16 cellular contexts compared by ENCODE assay signal in genomic region chr1:40984066-40984465, GRCh38. TPM values are rescaled to one million over a fixed set of nuclear protein-coding genes. Genes with fewer than 3 reads are reported as not detected.
DNase-seq lines count a peak whose midpoint lies in the region; ATAC-seq and TF ChIP-seq lines count a peak whose summit lies in the region.
"Had no signal": no experiment of that assay in that cellular context is flagged by ENCODE, and none has a peak within 500 bp of the region (broad histone marks: within the 10 kb centered on the region; RNA-seq: fewer than 3 reads in every experiment).

No MANE protein-coding gene starts in this region.

- H3K4me1 ChIP-seq in sigmoid colon: peaks cover 0 to 88% (median 79%) of the 10 kb centered on the region in 4 donors
- peaks cover 19% of the 10 kb centered on the region for H3K4me1 ChIP-seq in OCI-LY7 (ENCODE audit: insufficient read depth, low read length, poor library complexity, severe bottlenecking)

- H3K9me3 ChIP-seq in sigmoid colon: no peaks in the 10 kb centered on the region
- no peaks in the 10 kb centered on the region for H3K9me3 ChIP-seq in OCI-LY7 (ENCODE audit: low read length)
- H3K9me3 ChIP-seq: breast epithelium, Caco-2, lower lobe of right lung had no signal

- peaks cover 36% of the 10 kb centered on the region for H4K20me1 ChIP-seq in OCI-LY7 (ENCODE audit: insufficient read depth, low read length)

- 88 to 92% methylated on average over 2 of the region's 2 CpGs for WGBS in sigmoid colon, 2 donors

- POLR2A ChIA-PET in activated CD8-positive, alpha-beta T cell treated with anti-CD3 and anti-CD28 coated beads for 36 hours (lab: Charles Lee): interaction anchor here (0.6 to 7.4 kb wide), 5 partner anchors 11 to 357 kb away, joined by 3 to 67 read pairs (median 5); no protein-coding TSS in a partner anchor
- POLR2A ChIA-PET in activated CD8-positive, alpha-beta T cell treated with anti-CD3 and anti-CD28 coated beads, Interleukin-2, amount 10 ng/mL, durations not matched to agents 7 days and 5 days (lab: Charles Lee): interaction anchor here (1.0 kb wide), 1 partner anchor 19 kb away, joined by 5 read pairs; no protein-coding TSS in a partner anchor
- POLR2A ChIA-PET in activated CD4-positive, alpha-beta memory T cell treated with anti-CD3 and anti-CD28 coated beads, Interleukin-2, amount 10 ng/mL, durations not matched to agents 7 days and 5 days (lab: Charles Lee): interaction anchor here (1.7 to 2.4 kb wide), 2 partner anchors 11 to 19 kb away, joined by 8 to 10 read pairs; no protein-coding TSS in a partner anchor
- POLR2A ChIA-PET in OCI-LY7 (lab: Charles Lee): interaction anchor here (0.6 to 1.2 kb wide), 5 partner anchors 11 to 945 kb away, joined by 3 read pairs; no protein-coding TSS in a partner anchor

- H3K36me3 ChIP-seq in sigmoid colon: peaks cover 0 to 39% (median 25%) of the 10 kb centered on the region in 4 donors
- peaks cover 89% of the 10 kb centered on the region for H3K36me3 ChIP-seq in OCI-LY7 (ENCODE audit: insufficient read depth, low read length)
- H3K36me3 ChIP-seq: breast epithelium had no signal

- no peak for DNase-seq in activated CD8-positive, alpha-beta T cell treated with anti-CD3 and anti-CD28 coated beads for 36 hours
- no peak for DNase-seq in activated CD8-positive, alpha-beta T cell treated with anti-CD3 and anti-CD28 coated beads, Interleukin-2, amount 10 ng/mL, durations not matched to agents 7 days and 5 days
- DNase-seq in activated CD4-positive, alpha-beta memory T cell treated with anti-CD3 and anti-CD28 coated beads, Interleukin-2, amount 10 ng/mL, durations not matched to agents 7 days and 5 days: no peak
- DNase-seq in epithelial cell of prostate (ENCODE audit: low read depth, low spot score) (no peak), sigmoid colon (no peak), AML-193 (lab: John Stamatoyannopoulos, UW) (no peak), OCI-LY7 (ENCODE audit: low spot score) (no peak), inferior parietal cortex (ENCODE audit: extremely low spot score) (no peak)
- DNase-seq: Caco-2, HCEC 1CT, Kasumi-1, lower lobe of right lung, NCI-H2029, NCI-H748 treated with DMSO at 0.1 percent for 48 hours had no signal

- no peak for TF ChIP-seq CTCF in activated CD8-positive, alpha-beta T cell treated with anti-CD3 and anti-CD28 coated beads for 36 hours (IDR thresholded peaks at IDR 0.05)
- TF ChIP-seq CTCF in sigmoid colon (IDR thresholded peaks at IDR 0.05) (no peak), OCI-LY7 (conservative IDR thresholded peaks at IDR 0.05; ENCODE audit: low read length) (no peak)

- ATAC-seq in activated CD8-positive, alpha-beta T cell treated with anti-CD3 and anti-CD28 coated beads for 36 hours: no peak
- no peak for ATAC-seq in activated CD8-positive, alpha-beta T cell treated with anti-CD3 and anti-CD28 coated beads, Interleukin-2, amount 10 ng/mL, durations not matched to agents 7 days and 5 days
- ATAC-seq: lower lobe of right lung, Right ventricle myocardium inferior had no signal

- H3K27me3 ChIP-seq in sigmoid colon: no peaks in the 10 kb centered on the region
- H3K27me3 ChIP-seq: breast epithelium had no signal

- peak overlapping the region; percentile 83 for H3K27ac Mint-ChIP-seq in activated CD8-positive, alpha-beta T cell treated with anti-CD3 and anti-CD28 coated beads for 36 hours
- H3K27ac Mint-ChIP-seq in activated CD8-positive, alpha-beta T cell treated with anti-CD3 and anti-CD28 coated beads, Interleukin-2, amount 10 ng/mL, durations not matched to agents 7 days and 5 days: no peak overlapping the region
- H3K27ac Mint-ChIP-seq in activated CD4-positive, alpha-beta memory T cell treated with anti-CD3 and anti-CD28 coated beads, Interleukin-2, amount 10 ng/mL, durations not matched to agents 7 days and 5 days: peak overlapping the region; percentile 7

- BruUV-seq in OCI-LY7 (replicated peaks; lab: Mats Ljungman, UMichigan): no TSS peak

- no peak for TF ChIP-seq POLR2A in sigmoid colon (IDR thresholded peaks at IDR 0.05)

- H3K27me3 Mint-ChIP-seq in activated CD8-positive, alpha-beta T cell treated with anti-CD3 and anti-CD28 coated beads for 36 hours: no peaks in the 10 kb centered on the region
- H3K27me3 Mint-ChIP-seq in activated CD8-positive, alpha-beta T cell treated with anti-CD3 and anti-CD28 coated beads, Interleukin-2, amount 10 ng/mL, durations not matched to agents 7 days and 5 days (ENCODE audit: low read depth): no peaks in the 10 kb centered on the region
- no peaks in the 10 kb centered on the region for H3K27me3 Mint-ChIP-seq in activated CD4-positive, alpha-beta memory T cell treated with anti-CD3 and anti-CD28 coated beads, Interleukin-2, amount 10 ng/mL, durations not matched to agents 7 days and 5 days

- H3K36me3 Mint-ChIP-seq in activated CD8-positive, alpha-beta T cell treated with anti-CD3 and anti-CD28 coated beads for 36 hours (ENCODE audit: low read depth): peaks cover 85% of the 10 kb centered on the region
- peaks cover 72% of the 10 kb centered on the region for H3K36me3 Mint-ChIP-seq in activated CD8-positive, alpha-beta T cell treated with anti-CD3 and anti-CD28 coated beads, Interleukin-2, amount 10 ng/mL, durations not matched to agents 7 days and 5 days (ENCODE audit: low read depth)
- H3K36me3 Mint-ChIP-seq in activated CD4-positive, alpha-beta memory T cell treated with anti-CD3 and anti-CD28 coated beads, Interleukin-2, amount 10 ng/mL, durations not matched to agents 7 days and 5 days (ENCODE audit: low read depth): peaks cover 75% of the 10 kb centered on the region

- H3K27ac ChIP-seq in epithelial cell of prostate (peak overlapping the region; percentile 50), sigmoid colon (peak overlapping the region; percentile 29 to 98 (median 96)), OCI-LY7 (ENCODE audit: low read depth, low read length, poor library complexity, severe bottlenecking) (no peak overlapping the region)
- H3K27ac ChIP-seq: breast epithelium, lower lobe of right lung had no signal

- TF ChIP-seq EP300 in sigmoid colon (IDR thresholded peaks at IDR 0.05): no peak

- H3K4me3 ChIP-seq in sigmoid colon: no peak overlapping the region
- no peak overlapping the region for H3K4me3 ChIP-seq in OCI-LY7 (ENCODE audit: low read depth, low read length, poor library complexity, severe bottlenecking)
- H3K4me3 ChIP-seq: breast epithelium, lower lobe of right lung had no signal

- peak overlapping the region; percentile 26 for H3K4me3 Mint-ChIP-seq in activated CD8-positive, alpha-beta T cell treated with anti-CD3 and anti-CD28 coated beads for 36 hours
- H3K4me3 Mint-ChIP-seq in activated CD8-positive, alpha-beta T cell treated with anti-CD3 and anti-CD28 coated beads, Interleukin-2, amount 10 ng/mL, durations not matched to agents 7 days and 5 days: no peak overlapping the region
- no peak overlapping the region for H3K4me3 Mint-ChIP-seq in activated CD4-positive, alpha-beta memory T cell treated with anti-CD3 and anti-CD28 coated beads, Interleukin-2, amount 10 ng/mL, durations not matched to agents 7 days and 5 days

- intact Hi-C loops in activated CD8-positive, alpha-beta T cell treated with anti-CD3 and anti-CD28 coated beads for 36 hours (cut with micrococcal nuclease): no loop called here
- intact Hi-C loops in sigmoid colon (cut with DNase I): loop anchor here (10.0 kb wide), 1 partner anchor 121 kb away; no protein-coding TSS in a partner anchor
- intact Hi-C loops in OCI-LY7 (cut with micrococcal nuclease; ENCODE audit: unreplicated experiment): no loop called here

- H3K9me3 Mint-ChIP-seq in activated CD8-positive, alpha-beta T cell treated with anti-CD3 and anti-CD28 coated beads for 36 hours: no peaks in the 10 kb centered on the region
- no peaks in the 10 kb centered on the region for H3K9me3 Mint-ChIP-seq in activated CD8-positive, alpha-beta T cell treated with anti-CD3 and anti-CD28 coated beads, Interleukin-2, amount 10 ng/mL, durations not matched to agents 7 days and 5 days (ENCODE audit: insufficient read depth)
- H3K9me3 Mint-ChIP-seq in activated CD4-positive, alpha-beta memory T cell treated with anti-CD3 and anti-CD28 coated beads, Interleukin-2, amount 10 ng/mL, durations not matched to agents 7 days and 5 days: no peaks in the 10 kb centered on the region

- H3K79me2 ChIP-seq in OCI-LY7 (ENCODE audit: insufficient read depth, low read depth, low read length): peaks cover 53% of the 10 kb centered on the region

- no peaks in the 10 kb centered on the region for H3K9me2 ChIP-seq in OCI-LY7 (ENCODE audit: insufficient read depth, low read length)

- CTCF ChIA-PET in activated CD8-positive, alpha-beta T cell treated with anti-CD3 and anti-CD28 coated beads for 36 hours (lab: Charles Lee): interaction anchor here (2.0 kb wide), 1 partner anchor 19 kb away, joined by 8 read pairs; no protein-coding TSS in a partner anchor
- CTCF ChIA-PET in activated CD8-positive, alpha-beta T cell treated with anti-CD3 and anti-CD28 coated beads, Interleukin-2, amount 10 ng/mL, durations not matched to agents 7 days and 5 days (lab: Charles Lee): interaction anchor here (1.1 to 1.4 kb wide), 2 partner anchors 31 to 36 kb away, joined by 3 to 6 read pairs; no protein-coding TSS in a partner anchor
- CTCF ChIA-PET in activated CD4-positive, alpha-beta memory T cell treated with anti-CD3 and anti-CD28 coated beads, Interleukin-2, amount 10 ng/mL, durations not matched to agents 7 days and 5 days (lab: Charles Lee): interaction anchor here (1.0 to 2.4 kb wide), 2 partner anchors 11 to 20 kb away, joined by 4 to 7 read pairs; no protein-coding TSS in a partner anchor
- CTCF ChIA-PET in OCI-LY7 (lab: Charles Lee; ENCODE audit: unreplicated experiment): no interaction called here

- no peak overlapping the region for H2AFZ ChIP-seq in OCI-LY7 (ENCODE audit: low read length)

- H3K4me1 Mint-ChIP-seq in activated CD8-positive, alpha-beta T cell treated with anti-CD3 and anti-CD28 coated beads for 36 hours (ENCODE audit: low read depth): peaks cover 55% of the 10 kb centered on the region
- H3K4me1 Mint-ChIP-seq in activated CD8-positive, alpha-beta T cell treated with anti-CD3 and anti-CD28 coated beads, Interleukin-2, amount 10 ng/mL, durations not matched to agents 7 days and 5 days (ENCODE audit: low read depth): peaks cover 39% of the 10 kb centered on the region
- H3K4me1 Mint-ChIP-seq in activated CD4-positive, alpha-beta memory T cell treated with anti-CD3 and anti-CD28 coated beads, Interleukin-2, amount 10 ng/mL, durations not matched to agents 7 days and 5 days: peaks cover 44% of the 10 kb centered on the region

- no peak overlapping the region for H3K4me2 ChIP-seq in OCI-LY7 (ENCODE audit: low read length)

RNA-seq across cellular contexts. Expression of gene CTPS1, which starts 4.6 kb away (rescaled TPM):
- total RNA-seq in activated CD8-positive, alpha-beta T cell treated with anti-CD3 and anti-CD28 coated beads for 36 hours: 100 to 1,000 TPM; 100 to 102 TPM
- total RNA-seq in activated CD8-positive, alpha-beta T cell treated with anti-CD3 and anti-CD28 coated beads, Interleukin-2, amount 10 ng/mL, durations not matched to agents 7 days and 5 days: 10 to 100 TPM; 72.6 to 74.5 TPM
- 10 to 100 TPM; 41.7 to 42.2 TPM for total RNA-seq in activated CD4-positive, alpha-beta memory T cell treated with anti-CD3 and anti-CD28 coated beads, Interleukin-2, amount 10 ng/mL, durations not matched to agents 7 days and 5 days
- 10 to 100 TPM; 26.0 to 99.0 (median 58.0) TPM for total RNA-seq in sigmoid colon
- 10 to 100 TPM in 1 of 3 donors, 1 to 10 TPM in 2; 1.8 to 18.1 (median 5.1) TPM for polyA plus RNA-seq in sigmoid colon
- total RNA-seq in OCI-LY7 (2014; rRNA removed; shearing (Covaris generic)): 58.9 and 76.6 TPM in 2 replicates
- 111 and 117 TPM in 2 replicates for total RNA-seq in OCI-LY7 (2022)

RNA-seq across cellular contexts. Expression of gene SLFNL1, which starts 37.5 kb away (rescaled TPM):
- total RNA-seq in activated CD8-positive, alpha-beta T cell treated with anti-CD3 and anti-CD28 coated beads for 36 hours: under 1 TPM; 0.22 to 0.25 TPM
- under 1 TPM; 0.29 to 0.40 TPM for total RNA-seq in activated CD8-positive, alpha-beta T cell treated with anti-CD3 and anti-CD28 coated beads, Interleukin-2, amount 10 ng/mL, durations not matched to agents 7 days and 5 days
- total RNA-seq in activated CD4-positive, alpha-beta memory T cell treated with anti-CD3 and anti-CD28 coated beads, Interleukin-2, amount 10 ng/mL, durations not matched to agents 7 days and 5 days: under 1 TPM; 0.18 to 0.33 TPM
- total RNA-seq in sigmoid colon (under 1 TPM; 0.28 to 0.99 (median 0.38) TPM), OCI-LY7 (2022) (0.49 and 0.57 TPM in 2 replicates)
- under 1 TPM in 1 of 3 donors, not detected in 2; 0.32 TPM for polyA plus RNA-seq in sigmoid colon
- 0.82 and 1.1 TPM in 2 replicates for total RNA-seq in OCI-LY7 (2014; rRNA removed; shearing (Covaris generic))
